22 cellular contexts compared by ENCODE assay signal in genomic region chr2:30860715-30861114, GRCh38. TPM values are rescaled to one million over a fixed set of nuclear protein-coding genes. Genes with fewer than 3 reads are reported as not detected.
DNase-seq lines count a peak whose midpoint lies in the region; ATAC-seq, FAIRE-seq and TF ChIP-seq lines count a peak whose summit lies in the region.
"Had no signal": no experiment of that assay in that cellular context is flagged by ENCODE, and none has a peak within 500 bp of the region (broad histone marks: within the 10 kb centered on the region; RNA-seq: fewer than 3 reads in every experiment).

No MANE protein-coding gene starts in this region.

- H3K9me2 ChIP-seq in GM23248 (ENCODE audit: insufficient read depth) = no peaks in the 10 kb centered on the region

- no peak overlapping the region for H2BK20ac ChIP-seq in IMR-90 (ENCODE audit: low read depth, low read length)

- H4K8ac ChIP-seq in IMR-90 (ENCODE audit: low read depth in 2 of 2, low read length in 2 of 2) = no peak overlapping the region

- H2BK120ac ChIP-seq in IMR-90 (ENCODE audit: low read depth, low read length) = no peak overlapping the region

- in situ Hi-C loops in IMR-90 (cut with MboI; ENCODE audit: low sequenced_read_pairs) (loop anchor here (10.0 to 25.0 kb wide), 2 partner anchors 474 to 648 kb away; no protein-coding TSS in a partner anchor), GM23248 (cut with MboI) (no loop called here)

- H3K4me1 Mint-ChIP-seq in T-cell = peaks cover under 1 to 3% (median 1%) of the 10 kb centered on the region in 3 donors

- no peak overlapping the region for H4K5ac ChIP-seq in IMR-90 (ENCODE audit: low read depth, low read length)

- H3K56ac ChIP-seq in IMR-90 (ENCODE audit: extremely low read depth, insufficient read depth, low read length) = no peak overlapping the region

- no peaks in the 10 kb centered on the region for H3K9me3 Mint-ChIP-seq in T-cell
- H3K9me3 Mint-ChIP-seq: CD4-positive, alpha-beta T cell; HFFc6 had no signal

- no peaks in the 10 kb centered on the region for H3K79me1 ChIP-seq in IMR-90 (ENCODE audit: low read depth in 1 of 2, low read length in 2 of 2)

- dilution Hi-C loops in IMR-90 (cut with HindIII; ENCODE audit: low sequenced_read_pairs, unreplicated experiment) = no loop called here

- CTCF ChIA-PET in IMR-90 (lab: Yijun Ruan, JAX) = interaction anchor here (2.4 kb wide), 1 partner anchor 473 kb away, joined by 13 read pairs; no protein-coding TSS in a partner anchor
- CTCF ChIA-PET in T-cell (lab: Charles Lee) = interaction anchor here in 1 of 2 donors (3.6 kb wide), 1 partner anchor 149 kb away, joined by 14 read pairs; no protein-coding TSS in a partner anchor

- H4K20me1 ChIP-seq in IMR-90 (ENCODE audit: insufficient read depth, low read length) = no peaks in the 10 kb centered on the region
- H4K20me1 ChIP-seq in GM23248 (ENCODE audit: insufficient read depth) = no peaks in the 10 kb centered on the region

- no TSS peak for BruUV-seq in IMR-90 (replicated peaks; lab: Mats Ljungman, UMichigan)

- no CpG with 5 or more reads among the region's 3 CpGs for WGBS in IMR-90 (ENCODE audit: extremely low coverage in 2 of 2, insufficient read length in 1 of 2), 2 experiments
- WGBS in GM23248 (ENCODE audit: low coverage in 1 of 2, low lambda C conversion rate in 2 of 2, missing lambda C conversion rate in 2 of 2), 2 experiments = 2 to 4% methylated on average over 3 of the region's 3 CpGs

- no peak overlapping the region for H3K9ac ChIP-seq in IMR-90 (ENCODE audit: low read depth, low read length)
- no peak overlapping the region for H3K9ac ChIP-seq in GM23248

- no peak overlapping the region for H3K4me2 ChIP-seq in IMR-90 (ENCODE audit: low read depth, low read length)
- no peak overlapping the region for H3K4me2 ChIP-seq in GM23248 (ENCODE audit: unreplicated experiment)

- no peaks in the 10 kb centered on the region for H3K36me3 ChIP-seq in IMR-90 (ENCODE audit: control insufficient read depth, insufficient read depth, low read length)
- H3K36me3 ChIP-seq in left ventricle myocardium inferior = no peaks in the 10 kb centered on the region
- H3K36me3 ChIP-seq in GM23248 (ENCODE audit: low read depth) = no peaks in the 10 kb centered on the region

- DNase-seq in COR-L47 (lab: John Stamatoyannopoulos, UW) (peak; percentile 6), IMR-90 (no peak), pons (ENCODE audit: low spot score) (peak; percentile 11), left ventricle myocardium inferior (no peak), T-cell (no peak), GM23248 (no peak)
- DNase-seq: AML-193; Calu3; CD4-positive, alpha-beta T cell; DMS79 treated with DMSO at 0.1 percent for 48 hours; GOT3; H7; HFFc6 had no signal

- H2BK15ac ChIP-seq in IMR-90 (ENCODE audit: low read depth, low read length) = no peak overlapping the region

- ATAC-seq in IMR-90 (ENCODE audit: low read depth) (no peak), T-cell (replicated peaks in 1 of 4) (no peak)
- ATAC-seq: GM12878, HCT116 had no signal

- no peaks in the 10 kb centered on the region for H3K27me3 ChIP-seq in IMR-90 (ENCODE audit: control insufficient read depth, insufficient read depth, low read length)
- H3K27me3 ChIP-seq in left ventricle myocardium inferior (ENCODE audit: low read depth) = no peaks in the 10 kb centered on the region
- 0 out of 2 replicates have a peak, but pooled peaks cover 6% of the 10 kb centered on the region for H3K27me3 ChIP-seq in GM23248 (replicated peaks; ENCODE audit: insufficient read depth)

- H3K18ac ChIP-seq in IMR-90 (ENCODE audit: low read depth, low read length) = no peak overlapping the region

- no peak overlapping the region for H3K4me3 Mint-ChIP-seq in T-cell
- H3K4me3 Mint-ChIP-seq: CD4-positive, alpha-beta T cell; HFFc6 had no signal

- H4K91ac ChIP-seq in IMR-90 (ENCODE audit: insufficient read depth, low read depth, low read length) = no peak overlapping the region

- H2AK5ac ChIP-seq in IMR-90 (ENCODE audit: low read depth, low read length) = no peak overlapping the region

- H3K4ac ChIP-seq in IMR-90 (ENCODE audit: low read depth, low read length) = no peak overlapping the region

- POLR2A ChIA-PET in IMR-90 (lab: Charles Lee; ENCODE audit: unreplicated experiment) = no interaction called here
- POLR2A ChIA-PET in T-cell (lab: Charles Lee) = interaction anchor here in 1 of 2 donors (0.8 kb wide), 1 partner anchor 149 kb away, joined by 3 read pairs; no protein-coding TSS in a partner anchor

- H2AK9ac ChIP-seq in IMR-90 (replicated peaks; ENCODE audit: low read depth, low read length, poor library complexity) = no peak overlapping the region

- no peak overlapping the region for H3K14ac ChIP-seq in IMR-90 (replicated peaks; ENCODE audit: low read depth, low read length)

- no peak overlapping the region for H3K23ac ChIP-seq in IMR-90 (ENCODE audit: low read depth, low read length)

- TF ChIP-seq CTCF in IMR-90 (conservative IDR thresholded peaks at IDR 0.05; ENCODE audit: low read depth, low read length) = no peak
- TF ChIP-seq CTCF in left ventricle myocardium inferior (IDR thresholded peaks at IDR 0.05; ENCODE audit: borderline replicate concordance) = no peak

- intact Hi-C loops in IMR-90 (cut with micrococcal nuclease) (loop anchor here (1.0 to 5.0 kb wide), 3 partner anchors 148 to 695 kb away; no protein-coding TSS in a partner anchor), left ventricle myocardium inferior (cut with micrococcal nuclease) (no loop called here)

- no peak overlapping the region for H2AFZ ChIP-seq in IMR-90 (replicated peaks; ENCODE audit: low read length, poor library complexity)
- no peak overlapping the region for H2AFZ ChIP-seq in GM23248

- H2BK5ac ChIP-seq in IMR-90 (ENCODE audit: low read depth, low read length, poor library complexity, severe bottlenecking) = no peak overlapping the region

- H3K27me3 Mint-ChIP-seq in T-cell = peaks cover 5 to 8% of the 10 kb centered on the region in 2 donors

- H3K79me2 ChIP-seq in GM23248 (ENCODE audit: insufficient read depth) = no peaks in the 10 kb centered on the region

- no peak for TF ChIP-seq POLR2A in IMR-90 (IDR thresholded peaks at IDR 0.05; ENCODE audit: low read depth, low read length)

- H3K27ac Mint-ChIP-seq in T-cell = no peak overlapping the region
- H3K27ac Mint-ChIP-seq: CD4-positive, alpha-beta T cell; HFFc6 had no signal

- H3F3A ChIP-seq in GM23248 (ENCODE audit: insufficient read depth) = no peaks in the 10 kb centered on the region

- H3K4me3 ChIP-seq in IMR-90 (ENCODE audit: insufficient read depth, low read depth, low read length) = no peak overlapping the region
- H3K4me3 ChIP-seq in left ventricle myocardium inferior = no peak overlapping the region
- no peak overlapping the region for H3K4me3 ChIP-seq in GM23248
- H3K4me3 ChIP-seq: GM12878 had no signal

- FAIRE-seq in islet of Langerhans (lab: Jason Lieb, UNC) = peak; percentile 65
- FAIRE-seq: A204.1, GM12878, GM19239, HTR-8/SVneo had no signal

- no peaks in the 10 kb centered on the region for H3K9me1 ChIP-seq in IMR-90 (ENCODE audit: insufficient read depth, low read length)

- no peaks in the 10 kb centered on the region for H3K36me3 Mint-ChIP-seq in T-cell

- H3K9me3 ChIP-seq in IMR-90 (ENCODE audit: control insufficient read depth, insufficient read depth, low read length) = no peaks in the 10 kb centered on the region
- peaks cover 7% of the 10 kb centered on the region for H3K9me3 ChIP-seq in left ventricle myocardium inferior (replicated peaks)
- no peaks in the 10 kb centered on the region for H3K9me3 ChIP-seq in GM23248 (ENCODE audit: low read depth)

- no peak overlapping the region for H3K27ac ChIP-seq in IMR-90 (ENCODE audit: insufficient read depth, low read length)
- no peak overlapping the region for H3K27ac ChIP-seq in left ventricle myocardium inferior (replicated peaks)
- H3K27ac ChIP-seq in GM23248 = no peak overlapping the region
- H3K27ac ChIP-seq: C4-2B, HL-60 had no signal

- no peak for TF ChIP-seq RAD21 in IMR-90 (IDR thresholded peaks at IDR 0.05; ENCODE audit: low read length)

- H3K4me1 ChIP-seq in IMR-90 (ENCODE audit: control insufficient read depth, insufficient read depth, low read length) (no peaks in the 10 kb centered on the region), left ventricle myocardium inferior (peaks cover 5% of the 10 kb centered on the region), GM23248 (ENCODE audit: insufficient read depth) (no peaks in the 10 kb centered on the region)

TF ChIP-seq in IMR-90, 13 proteins besides CTCF, POLR2A, EP300 and RAD21:
- TF ChIP-seq NFE2L2 (IDR thresholded peaks at IDR 0.05; ENCODE audit: low read depth, low read length) (no peak), MAFK (IDR thresholded peaks at IDR 0.05; ENCODE audit: low read depth, low read length) (peak; percentile 49; the same call in 1 of the 2 replicates)

RNA-seq across cellular contexts. Expression of gene CAPN13, which starts 53.5 kb away (rescaled TPM):
- total RNA-seq in IMR-90 (2012; rRNA removed) (not detected in 2 replicates), left ventricle myocardium inferior (not detected), T-cell (under 1 TPM in 1 of 5 donors, not detected in 4; 0.16 TPM)
- polyA plus RNA-seq in IMR-90 (2012; rRNA removed) (not detected in 2 replicates), GM23248 (2016; fragmentation: Nextera tagmentation; extraction: Ambion mirVana) (not detected in 2 replicates)
- not detected in 2 replicates for polyA plus RNA-seq in IMR-90 (2012; cell fraction: cytosol; rRNA removed)
- not detected in 2 replicates for polyA plus RNA-seq in IMR-90 (2012; cell fraction: nucleus; rRNA removed; ENCODE audit: low replicate concordance)
- total RNA-seq in GM23248 (2014; rRNA removed; shearing (Covaris generic)) = not detected in 2 replicates
- total RNA-seq: CD4-positive, alpha-beta T cell; HFFc6 had no signal
- polyA plus RNA-seq: BJ had no signal

Comparison
In these comparisons a context has a peak if more than half of its experiments do, and no peak if none do; other contexts are left out.
1. DNase-seq: peak in COR-L47 (single experiment) and pons (single experiment); none in IMR-90 (single experiment), left ventricle myocardium inferior (single experiment), T-cell (0 of 34) and GM23248 (single experiment).